21 cellular contexts compared by ENCODE assay signal in genomic region chr4:12120968-12121367, GRCh38.
DNase-seq lines count a peak whose midpoint lies in the region; ATAC-seq and TF ChIP-seq lines count a peak whose summit lies in the region.
"Had no signal": no experiment of that assay in that cellular context is flagged by ENCODE, and none has a peak within 500 bp of the region (broad histone marks: within the 10 kb centered on the region; RNA-seq: fewer than 3 reads in every experiment).

No MANE protein-coding gene starts in this region.

- H3K9me3 ChIP-seq in left ventricle myocardium inferior (replicated peaks): peaks cover 7% of the 10 kb centered on the region
- no peaks in the 10 kb centered on the region for H3K9me3 ChIP-seq in mucosa of descending colon
- H3K9me3 ChIP-seq in esophagus squamous epithelium: peaks cover 0 to 5% (median 4%) of the 10 kb centered on the region in 3 donors
- H3K9me3 ChIP-seq: A549 had no signal

- DNase-seq in Right ventricle myocardium inferior (ENCODE audit: missing footprints) (no peak), left ventricle myocardium inferior (no peak), NCI-H2029 (lab: John Stamatoyannopoulos, UW) (peak; percentile 11), NCI-H510A treated with DMSO at 0.1 percent for 48 hours (lab: John Stamatoyannopoulos, UW) (peak; percentile 55), mucosa of descending colon (no peak), esophagus squamous epithelium (lab: John Stamatoyannopoulos, UW) (no peak)
- DNase-seq: AML-193; CD4-positive, alpha-beta T cell; COR-L47; DND-41; GM23248; H7; NCI-H1048; NCI-H1694; NCI-H774; PC-9; SIG-M5 had no signal

- H3K4me3 ChIP-seq in left ventricle myocardium inferior (no peak overlapping the region), mucosa of descending colon (no peak overlapping the region), esophagus squamous epithelium (no peak overlapping the region)
- H3K4me3 ChIP-seq: A549; BLaER1 treated with 17β-estradiol and CSF1 and Interleukin-3, amounts not matched to agents 10 nM and 100 nM; GM23248; PC-9; SK-N-MC had no signal

- H3K27me3 ChIP-seq in left ventricle myocardium inferior (ENCODE audit: low read depth) (no peaks in the 10 kb centered on the region), esophagus squamous epithelium (no peaks in the 10 kb centered on the region)
- H3K27me3 ChIP-seq: BLaER1 treated with 17β-estradiol and CSF1 and Interleukin-3, amounts not matched to agents 10 nM and 100 nM had no signal

- no peaks in the 10 kb centered on the region for H3K36me3 ChIP-seq in left ventricle myocardium inferior
- H3K36me3 ChIP-seq in mucosa of descending colon (ENCODE audit: low read depth): no peaks in the 10 kb centered on the region
- H3K36me3 ChIP-seq in esophagus squamous epithelium: no peaks in the 10 kb centered on the region
- H3K36me3 ChIP-seq: BLaER1 treated with 17β-estradiol and CSF1 and Interleukin-3, amounts not matched to agents 10 nM and 100 nM had no signal

- intact Hi-C loops in Right ventricle myocardium inferior (cut with DNase I): no loop called here
- intact Hi-C loops in left ventricle myocardium inferior (cut with micrococcal nuclease): no loop called here
- intact Hi-C loops in mucosa of descending colon (cut with DNase I, micrococcal nuclease): no loop called here
- intact Hi-C loops in esophagus squamous epithelium (cut with DNase I): no loop called here

- TF ChIP-seq CTCF in left ventricle myocardium inferior (IDR thresholded peaks at IDR 0.05; ENCODE audit: borderline replicate concordance): no peak
- TF ChIP-seq CTCF in mucosa of descending colon (IDR thresholded peaks at IDR 0.05): no peak
- no peak for TF ChIP-seq CTCF in esophagus squamous epithelium (IDR thresholded peaks at IDR 0.05)

- 33 to 51% methylated on average over 2 of the region's 2 CpGs for WGBS in esophagus squamous epithelium, 2 donors

- H3K4me1 ChIP-seq in left ventricle myocardium inferior (peaks cover 22% of the 10 kb centered on the region), mucosa of descending colon (ENCODE audit: low read depth) (no peaks in the 10 kb centered on the region), esophagus squamous epithelium (no peaks in the 10 kb centered on the region)
- H3K4me1 ChIP-seq: A549 had no signal

- ATAC-seq in Right ventricle myocardium inferior: peak; percentile 90
- no peak for ATAC-seq in mucosa of descending colon
- no peak for ATAC-seq in GM21360 (IDR thresholded peaks at IDR 0.05; ENCODE audit: unreplicated experiment)
- ATAC-seq: A549 had no signal

- TF ChIP-seq POLR2A in esophagus squamous epithelium (IDR thresholded peaks at IDR 0.05): no peak

- H3K27ac ChIP-seq in left ventricle myocardium inferior (replicated peaks) (no peak overlapping the region), esophagus squamous epithelium (no peak overlapping the region)
- H3K27ac ChIP-seq: A549, GM23248, PC-9, SK-N-MC had no signal

Comparison
In these comparisons a context has a peak if more than half of its experiments do, and no peak if none do; other contexts are left out.
1. DNase-seq: peak in NCI-H2029 (single experiment) and NCI-H510A treated with DMSO at 0.1 percent for 48 hours (single experiment); none in Right ventricle myocardium inferior (single experiment), left ventricle myocardium inferior (single experiment), mucosa of descending colon (0 of 3) and esophagus squamous epithelium (single experiment).